9 cellular contexts compared by ENCODE assay signal in genomic region chr1:154557248-154557938, GRCh38. TPM values are rescaled to one million over a fixed set of nuclear protein-coding genes. Genes with fewer than 3 reads are reported as not detected.
DNase-seq lines count a peak whose midpoint lies in the region; ATAC-seq and TF ChIP-seq lines count a peak whose summit lies in the region.
"Had no signal": no experiment of that assay in that cellular context is flagged by ENCODE, and none has a peak within 500 bp of the region (broad histone marks: within the 10 kb centered on the region; RNA-seq: fewer than 3 reads in every experiment).

No MANE protein-coding gene starts in this region.

- ATAC-seq in lung (ENCODE audit: insufficient read depth, low FRiP score) (no peak), upper lobe of left lung (ENCODE audit: low FRiP score in 2 of 2) (no peak)

- 13 to 24% methylated on average over 7 of the region's 7 CpGs for WGBS in lung, 2 donors
- 15 to 22% methylated on average over 7 of the region's 7 CpGs for WGBS in upper lobe of left lung, 2 donors

- H3K27me3 ChIP-seq in lung (ENCODE audit: control insufficient read depth, insufficient read depth) (no peaks in the 10 kb centered on the region), upper lobe of left lung (no peaks in the 10 kb centered on the region)

- H3K9me3 ChIP-seq in lung (ENCODE audit: control insufficient read depth in 2 of 2, insufficient read depth in 1 of 2, low read length in 1 of 2): no peaks in the 10 kb centered on the region
- no peaks in the 10 kb centered on the region for H3K9me3 ChIP-seq in upper lobe of left lung

- peak overlapping the region; percentile 93 for H3K4me3 Mint-ChIP-seq in activated naive CD4-positive, alpha-beta T cell treated with anti-CD3 and anti-CD28 coated beads, Interleukin-2, amount 50 U/mL, for 24 hours

- in situ Hi-C loops in astrocyte of the cerebellum (cut with HindIII; ENCODE audit: low sequenced_read_pairs): loop anchor here (5.0 kb wide), 2 partner anchors 35 to 75 kb away; no protein-coding TSS in a partner anchor

- H3K36me3 ChIP-seq in lung (ENCODE audit: control insufficient read depth in 2 of 2, insufficient read depth in 2 of 2, low read length in 2 of 2): peaks cover 23 to 34% of the 10 kb centered on the region in 2 donors
- H3K36me3 ChIP-seq in upper lobe of left lung: peaks cover 33 to 36% (median 36%) of the 10 kb centered on the region in 4 donors

- TF ChIP-seq POLR2A in upper lobe of left lung (IDR thresholded peaks at IDR 0.05): no peak

- peaks cover 10% of the 10 kb centered on the region for H3K36me3 Mint-ChIP-seq in activated naive CD4-positive, alpha-beta T cell treated with anti-CD3 and anti-CD28 coated beads, Interleukin-2, amount 50 U/mL, for 24 hours

- no peaks in the 10 kb centered on the region for H3K27me3 Mint-ChIP-seq in activated naive CD4-positive, alpha-beta T cell treated with anti-CD3 and anti-CD28 coated beads, Interleukin-2, amount 50 U/mL, for 24 hours

- H3K4me3 ChIP-seq in astrocyte of the cerebellum (ENCODE audit: low read depth, low read length): peak overlapping the region; percentile 90
- H3K4me3 ChIP-seq in lung: peak overlapping the region; percentile 75
- H3K4me3 ChIP-seq in upper lobe of left lung: peak overlapping the region; percentile 78 to 99 (median 94)

- TF ChIP-seq CTCF in astrocyte of the cerebellum (IDR thresholded peaks at IDR 0.05; ENCODE audit: low read depth, low read length, missing control alignments) (no peak), lung (IDR thresholded peaks at IDR 0.05; ENCODE audit: control extremely low read depth, extremely low read depth) (no peak), upper lobe of left lung (IDR thresholded peaks at IDR 0.05) (no peak)

- peaks cover 38% of the 10 kb centered on the region for H3K4me1 Mint-ChIP-seq in activated naive CD4-positive, alpha-beta T cell treated with anti-CD3 and anti-CD28 coated beads, Interleukin-2, amount 50 U/mL, for 24 hours

- peaks cover 10 to 12% of the 10 kb centered on the region in 2 donors for H3K4me1 ChIP-seq in lung (ENCODE audit: control insufficient read depth in 2 of 2, insufficient read depth in 2 of 2, low read length in 2 of 2)
- peaks cover 10 to 35% (median 22%) of the 10 kb centered on the region in 4 donors for H3K4me1 ChIP-seq in upper lobe of left lung

- H3K27ac ChIP-seq in lung (ENCODE audit: low read depth in 1 of 2, low read length in 1 of 2): peak overlapping the region; percentile 83
- H3K27ac ChIP-seq in upper lobe of left lung: peak overlapping the region; percentile 84 to 97 (median 91)

- no peak for TF ChIP-seq EP300 in upper lobe of left lung (IDR thresholded peaks at IDR 0.05)

- peak overlapping the region; percentile 82 for H3K27ac Mint-ChIP-seq in activated naive CD4-positive, alpha-beta T cell treated with anti-CD3 and anti-CD28 coated beads, Interleukin-2, amount 50 U/mL, for 24 hours

- no peaks in the 10 kb centered on the region for H3K9me3 Mint-ChIP-seq in activated naive CD4-positive, alpha-beta T cell treated with anti-CD3 and anti-CD28 coated beads, Interleukin-2, amount 50 U/mL, for 24 hours

- DNase-seq in activated naive CD4-positive, alpha-beta T cell treated with Interleukin-2 at 50 U/mL for 16 hours: no peak
- DNase-seq in astrocyte of the cerebellum (ENCODE audit: low read depth): no peak
- no peak for DNase-seq in lung (ENCODE audit: low spot score)
- no peak for DNase-seq in upper lobe of left lung
- DNase-seq in NCI-H1417 (lab: John Stamatoyannopoulos, UW): no peak
- no peak for DNase-seq in AG20443 (ENCODE audit: low spot score)
- no peak for DNase-seq in SIG-M5 (lab: John Stamatoyannopoulos, UW)

RNA-seq across cellular contexts. Expression of gene UBE2Q1, which starts 1.1 kb away (rescaled TPM):
- total RNA-seq in lung (10 to 100 TPM; 38.6 to 87.3 TPM), upper lobe of left lung (10 to 100 TPM; 19.9 to 90.9 (median 36.4) TPM)
- polyA plus RNA-seq in lung: 10 to 100 TPM; 34.3 to 47.9 TPM

RNA-seq across cellular contexts. Expression of gene CHRNB2, which starts 10.2 kb away (rescaled TPM):
- under 1 TPM; 0.09 to 0.21 TPM for total RNA-seq in lung
- under 1 TPM; 0.06 to 0.07 TPM for polyA plus RNA-seq in lung
- total RNA-seq in upper lobe of left lung: under 1 TPM in 1 of 6 donors, not detected in 5; 0.15 TPM
- total RNA-seq: NCI-H460 had no signal

RNA-seq across cellular contexts. Expression of gene ADAR, which starts 50.6 kb away (rescaled TPM):
- total RNA-seq in lung (100 to 1,000 TPM; 140 to 141 TPM), upper lobe of left lung (100 to 1,000 TPM; 113 to 226 (median 156) TPM)
- 10 to 100 TPM; 27.1 to 73.4 TPM for polyA plus RNA-seq in lung

RNA-seq across cellular contexts. Expression of gene SHE, which starts 55.2 kb away (rescaled TPM):
- total RNA-seq in lung (10 to 100 TPM; 25.3 to 33.5 TPM), upper lobe of left lung (10 to 100 TPM; 25.8 to 55.4 (median 29.5) TPM)
- polyA plus RNA-seq in lung: 10 to 100 TPM; 15.1 to 16.8 TPM

RNA-seq across cellular contexts. Expression of gene TDRD10, which starts 55.4 kb away (rescaled TPM):
- total RNA-seq in lung (1 to 10 TPM; 1.9 to 8.5 TPM), upper lobe of left lung (10 to 100 TPM in 4 of 6 donors, 1 to 10 TPM in 2; 6.2 to 47.1 (median 12.6) TPM)
- 10 to 100 TPM in 1 of 2 donors, 1 to 10 TPM in 1; 6.1 to 12.6 TPM for polyA plus RNA-seq in lung
- total RNA-seq: NCI-H460 had no signal
